ENCODE assay signal across 8 cellular contexts in genomic region chr14:105249175-105250007, GRCh38. TPM values are rescaled to one million over a fixed set of nuclear protein-coding genes. Genes with fewer than 3 reads are reported as not detected.
DNase-seq lines count a peak whose midpoint lies in the region; ATAC-seq and TF ChIP-seq lines count a peak whose summit lies in the region.

No MANE protein-coding gene starts in this region.

- H3K9me3 ChIP-seq in CD8-positive, alpha-beta T cell (ENCODE audit: low read length), result no peaks in the 10 kb centered on the region
- H3K9me3 ChIP-seq in OCI-LY1 (ENCODE audit: low read length), result no peaks in the 10 kb centered on the region

- peak overlapping the region; percentile 75 for H3K27ac Mint-ChIP-seq in CD8-positive, alpha-beta T cell
- H3K27ac Mint-ChIP-seq in endothelial cell (ENCODE audit: unreplicated experiment) (peak overlapping the region; percentile 64), nephron progenitor cell (peak overlapping the region; percentile 29)

- H3K9me2 ChIP-seq in OCI-LY1 (ENCODE audit: low read depth, low read length), result no peaks in the 10 kb centered on the region

- H3K27me3 Mint-ChIP-seq in CD8-positive, alpha-beta T cell (ENCODE audit: low read depth), result no peaks in the 10 kb centered on the region
- H3K27me3 Mint-ChIP-seq in endothelial cell (ENCODE audit: unreplicated experiment) (peaks cover 14% of the 10 kb centered on the region), nephron progenitor cell (ENCODE audit: low read depth, poor library complexity) (peaks cover 6% of the 10 kb centered on the region)

- no peaks in the 10 kb centered on the region for H3F3A ChIP-seq in OCI-LY1 (ENCODE audit: insufficient read depth, low read length)

- no peaks in the 10 kb centered on the region for H3K36me3 ChIP-seq in CD8-positive, alpha-beta T cell (ENCODE audit: insufficient read depth, low read length)
- peaks cover 21% of the 10 kb centered on the region for H3K36me3 ChIP-seq in OCI-LY1 (ENCODE audit: insufficient read depth, low read length)

- no peak for ATAC-seq in CD8-positive, alpha-beta T cell
- ATAC-seq in HG03025 (IDR thresholded peaks at IDR 0.05; ENCODE audit: low FRiP score, unreplicated experiment) (no peak), HG03139 (IDR thresholded peaks at IDR 0.05; ENCODE audit: unreplicated experiment) (no peak), GM18498 (IDR thresholded peaks at IDR 0.05; ENCODE audit: unreplicated experiment) (no peak)

- peak overlapping the region; percentile 66; the same call in 1 of the 2 replicates for H3K9ac ChIP-seq in OCI-LY1 (ENCODE audit: low read length)

- no peak overlapping the region for H2AFZ ChIP-seq in OCI-LY1 (ENCODE audit: low read length)

- peak overlapping the region; percentile 45 for H3K4me3 ChIP-seq in CD8-positive, alpha-beta T cell (ENCODE audit: low read depth, low read length)
- H3K4me3 ChIP-seq in OCI-LY1 (ENCODE audit: low read depth, low read length, poor library complexity, severe bottlenecking), result peak overlapping the region; percentile 65

- POLR2A ChIA-PET in CD8-positive, alpha-beta T cell (lab: Charles Lee), result interaction anchor here (1.0 to 2.4 kb wide), 2 partner anchors 51 to 65 kb away, joined by 4 to 22 read pairs; partner anchors contain the start of genes BRF1 and PACS2

- H3K4me3 Mint-ChIP-seq in CD8-positive, alpha-beta T cell, result peak overlapping the region; percentile 78
- H3K4me3 Mint-ChIP-seq in endothelial cell (ENCODE audit: unreplicated experiment) (peak overlapping the region; percentile 90), nephron progenitor cell (peak overlapping the region; percentile 83)

- H3K4me1 Mint-ChIP-seq in CD8-positive, alpha-beta T cell (ENCODE audit: low read depth), result peaks cover 31% of the 10 kb centered on the region
- peaks cover 10% of the 10 kb centered on the region for H3K4me1 Mint-ChIP-seq in endothelial cell (ENCODE audit: unreplicated experiment)
- H3K4me1 Mint-ChIP-seq in nephron progenitor cell, result peaks cover 19% of the 10 kb centered on the region

- TF ChIP-seq CTCF in CD8-positive, alpha-beta T cell (IDR thresholded peaks at IDR 0.05), result no peak
- TF ChIP-seq CTCF in OCI-LY1 (IDR thresholded peaks at IDR 0.05; ENCODE audit: low read length) (no peak), endothelial cell (IDR thresholded peaks at IDR 0.05; ENCODE audit: unreplicated experiment) (no peak), nephron progenitor cell (IDR thresholded peaks at IDR 0.05) (no peak)

- no peaks in the 10 kb centered on the region for H3K9me3 Mint-ChIP-seq in CD8-positive, alpha-beta T cell
- H3K9me3 Mint-ChIP-seq in endothelial cell (ENCODE audit: unreplicated experiment) (no peaks in the 10 kb centered on the region), nephron progenitor cell (no peaks in the 10 kb centered on the region)

- H3K36me3 Mint-ChIP-seq in CD8-positive, alpha-beta T cell, result peaks cover 42% of the 10 kb centered on the region
- H3K36me3 Mint-ChIP-seq in endothelial cell (ENCODE audit: low read depth, unreplicated experiment) (peaks cover 29% of the 10 kb centered on the region), nephron progenitor cell (ENCODE audit: low read depth) (peaks cover 38% of the 10 kb centered on the region)

- CTCF ChIA-PET in CD8-positive, alpha-beta T cell (lab: Charles Lee), result interaction anchor here (0.8 kb wide), 1 partner anchor 43 kb away, joined by 3 read pairs; no protein-coding TSS in a partner anchor

- H4K20me1 ChIP-seq in OCI-LY1 (ENCODE audit: insufficient read depth, low read length), result no peaks in the 10 kb centered on the region; the same call in 1 of the 2 replicates

- H3K27ac ChIP-seq in CD8-positive, alpha-beta T cell (ENCODE audit: low read depth, low read length), result peak overlapping the region; percentile 30
- no peak overlapping the region for H3K27ac ChIP-seq in OCI-LY1 (ENCODE audit: low read depth, low read length, poor library complexity, severe bottlenecking)

- intact Hi-C loops in CD8-positive, alpha-beta T cell (cut with DNase I, micrococcal nuclease), result loop anchor here in 1 of 2 experiments (10.0 kb wide), 3 partner anchors 65 to 455 kb away; partner anchors contain the start of genes AKT1, NUDT14 and TEDC1

- H3K79me2 ChIP-seq in OCI-LY1 (ENCODE audit: insufficient read depth, low read length), result no peaks in the 10 kb centered on the region

- peaks cover 21% of the 10 kb centered on the region for H3K4me1 ChIP-seq in CD8-positive, alpha-beta T cell (ENCODE audit: insufficient read depth, low read length)
- H3K4me1 ChIP-seq in OCI-LY1 (ENCODE audit: insufficient read depth, low read length, severe bottlenecking), result peaks cover 11% of the 10 kb centered on the region

- no peaks in the 10 kb centered on the region for H3K27me3 ChIP-seq in CD8-positive, alpha-beta T cell (ENCODE audit: insufficient read depth, low read length)
- H3K27me3 ChIP-seq in OCI-LY1 (ENCODE audit: insufficient read depth, low read length), result no peaks in the 10 kb centered on the region

- DNase-seq in CD8-positive, alpha-beta T cell, result no peak
- DNase-seq in endothelial cell (ENCODE audit: low spot score) (peak; percentile 34), nephron progenitor cell (no peak), cerebellar nuclear complex (lab: John Stamatoyannopoulos, UW) (no peak)

- H3K4me2 ChIP-seq in OCI-LY1 (ENCODE audit: low read length), result peak overlapping the region; percentile 81

RNA-seq across cellular contexts. Expression of gene BTBD6, which starts 1.1 kb away (rescaled TPM):
- 10 to 100 TPM; 34.1 to 34.4 TPM for total RNA-seq in CD8-positive, alpha-beta T cell
- total RNA-seq in endothelial cell (ENCODE audit: unreplicated experiment), result 45.1 TPM

RNA-seq across cellular contexts. Expression of gene BRF1, which starts 51.4 kb away (rescaled TPM):
- total RNA-seq in CD8-positive, alpha-beta T cell, result 10 to 100 TPM; 60.0 to 61.2 TPM
- 40.9 TPM for total RNA-seq in endothelial cell (ENCODE audit: unreplicated experiment)
